In the genomic region with DNA sequence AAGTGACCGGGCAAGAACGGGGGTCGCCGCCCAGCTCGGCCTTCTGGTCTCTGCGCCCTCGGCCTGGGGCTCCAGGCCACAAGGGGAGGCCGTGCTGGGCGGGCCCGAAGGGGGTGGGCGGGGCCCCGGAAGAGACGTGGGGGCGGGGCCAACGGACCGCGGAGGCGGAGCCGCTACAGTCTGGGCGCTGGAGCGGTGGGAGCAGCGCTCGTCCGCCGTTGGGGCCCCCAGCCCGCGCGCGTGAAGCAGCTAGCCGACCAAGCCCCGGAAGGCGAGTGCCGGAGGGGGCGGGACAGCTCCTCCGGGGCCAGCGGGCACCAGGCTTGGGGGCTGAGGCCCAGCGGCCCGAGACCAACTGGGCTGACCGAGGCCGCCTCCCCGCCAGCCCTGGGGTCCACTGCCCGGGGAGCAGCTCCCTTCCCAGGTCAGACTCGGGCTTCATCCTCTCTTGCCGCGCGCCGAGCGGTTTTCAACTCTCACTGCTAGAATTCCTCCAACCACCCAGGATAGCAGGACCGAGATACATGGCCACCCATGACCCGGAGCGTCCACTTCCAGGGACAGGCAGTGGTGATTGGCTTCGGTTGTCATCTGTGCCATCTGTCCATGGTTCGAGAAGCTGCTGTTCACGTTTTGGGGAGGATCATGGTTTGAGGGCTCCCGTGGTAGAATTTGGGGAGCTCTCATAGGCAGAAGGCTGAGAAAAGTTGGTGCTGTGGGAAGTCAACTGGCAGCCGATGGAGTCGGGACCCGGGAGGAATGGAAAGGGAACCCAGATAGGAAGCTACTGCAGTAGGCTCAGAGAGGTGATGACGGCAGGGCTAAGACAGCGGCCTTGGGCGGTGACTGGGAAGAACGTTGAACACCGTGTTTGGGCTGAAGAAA, we compare ENCODE assay signal across 8 cellular contexts. TPM values are rescaled to one million over a fixed set of nuclear protein-coding genes. Genes with fewer than 3 reads are reported as not detected.
DNase-seq lines count a peak whose midpoint lies in the region; ATAC-seq and TF ChIP-seq lines count a peak whose summit lies in the region.

No MANE protein-coding gene starts in this region.

- peak; percentile 46 for DNase-seq in AG09319 (ENCODE audit: extremely low read depth, low read depth)
- DNase-seq in NCI-H82 (lab: John Stamatoyannopoulos, UW): peak; percentile 85
- peak; percentile 33 to 79 for DNase-seq in activated CD8-positive, alpha-beta memory T cell treated with anti-CD3 and anti-CD28 coated beads for 1 hour (ENCODE audit: extremely low read depth in 1 of 2, low read depth in 1 of 2)
- peak; percentile 73 for DNase-seq in effector CD4-positive, alpha-beta T cell
- peak; percentile 72 for DNase-seq in lung (ENCODE audit: low spot score)
- peak; percentile 63 to 83 (median 64) for DNase-seq in stimulated activated CD4-positive, alpha-beta T cell treated with anti-CD3 and anti-CD28 coated beads, TNF-alpha, amount 100 ng/mL, for 24 hours (ENCODE audit: low read depth in 3 of 3)

- H3K27me3 ChIP-seq in lung (ENCODE audit: control insufficient read depth, insufficient read depth): no peaks in the 10 kb centered on the region

- H3K9me3 ChIP-seq in lung (ENCODE audit: control insufficient read depth in 2 of 2, insufficient read depth in 1 of 2, low read length in 1 of 2): peaks cover 0 to 2% of the 10 kb centered on the region in 2 donors

- peak overlapping the region; percentile 67 for H3K4me3 ChIP-seq in lung

- H3K27ac ChIP-seq in lung (ENCODE audit: low read depth in 1 of 2, low read length in 1 of 2): peak overlapping the region; percentile 95 to 97

- ATAC-seq in GM19025 (IDR thresholded peaks at IDR 0.05; ENCODE audit: low read depth, unreplicated experiment) (peak; percentile 93), HG03280 (IDR thresholded peaks at IDR 0.05; ENCODE audit: unreplicated experiment) (peak; percentile 93), lung (ENCODE audit: insufficient read depth, low FRiP score) (peak; percentile 95)

- no peak for TF ChIP-seq CTCF in AG09319 (IDR thresholded peaks at IDR 0.05; ENCODE audit: low read depth, low read length)
- TF ChIP-seq CTCF in lung (IDR thresholded peaks at IDR 0.05; ENCODE audit: control extremely low read depth, extremely low read depth): no peak

- peaks cover 3 to 5% of the 10 kb centered on the region in 2 donors for H3K4me1 ChIP-seq in lung (ENCODE audit: control insufficient read depth in 2 of 2, insufficient read depth in 2 of 2, low read length in 2 of 2)

- 0 to 2% methylated on average over 56 to 63 of the region's 63 CpGs for WGBS in lung, 2 donors

- H3K36me3 ChIP-seq in lung (ENCODE audit: control insufficient read depth in 2 of 2, insufficient read depth in 2 of 2, low read length in 2 of 2): no peaks in the 10 kb centered on the region

RNA-seq across cellular contexts. Expression of a gene that starts 44.6 kb away (rescaled TPM):
- 10 to 100 TPM; 31.7 to 34.8 TPM for total RNA-seq in lung
- 10 to 100 TPM; 21.0 to 30.3 TPM for polyA plus RNA-seq in lung

RNA-seq across cellular contexts. Expression of a gene that starts 51.8 kb away (rescaled TPM):
- total RNA-seq in lung: 100 to 1,000 TPM in 1 of 2 donors, 10 to 100 TPM in 1; 76.4 to 115 TPM
- polyA plus RNA-seq in lung: 10 to 100 TPM; 26.9 to 27.8 TPM

Comparison
In these comparisons a context has a peak if more than half of its experiments do, and no peak if none do; other contexts are left out.
1. Peak in every context shown above with its lines: DNase-seq, ATAC-seq, H3K4me3 ChIP-seq and H3K27ac ChIP-seq.